In the genomic region with DNA sequence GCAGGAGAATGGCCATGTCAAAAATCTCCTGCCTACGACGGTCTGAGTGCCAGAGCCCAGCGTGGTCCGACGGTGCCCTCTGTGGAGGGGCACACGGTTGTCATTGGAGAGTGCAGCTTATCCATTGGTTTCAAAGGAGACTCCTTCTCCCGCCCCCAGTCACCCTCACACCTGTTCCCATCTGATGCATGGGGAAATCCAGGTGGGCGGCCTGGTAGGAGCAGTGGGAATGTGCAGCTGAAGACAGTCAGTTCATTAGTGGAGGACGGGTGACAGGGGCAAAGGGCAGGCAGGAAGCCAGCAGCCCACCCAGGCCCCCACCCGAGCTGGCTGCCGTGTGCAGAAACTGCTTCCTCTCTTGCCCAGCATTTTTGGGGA, we compare ENCODE assay signal across 19 cellular contexts.
"Had no signal": no experiment of that assay in that cellular context is flagged by ENCODE, and none has a peak within 500 bp of the region (broad histone marks: within the 10 kb centered on the region; RNA-seq: fewer than 3 reads in every experiment).

No MANE protein-coding gene starts in this region.

- H3K27me3 Mint-ChIP-seq: activated CD4-positive, alpha-beta T cell treated with anti-CD3 and anti-CD28 coated beads for 36 hours had no signal

- H3K9me3 Mint-ChIP-seq: activated CD4-positive, alpha-beta memory T cell treated with anti-CD3 and anti-CD28 coated beads for 36 hours; activated T-helper 17 cell treated with anti-CD3 and anti-CD28 coated beads, Interleukin-2, amount 50 U/mL, for 72 hours; neural crest cell; stimulated activated effector memory CD8-positive, alpha-beta T cell treated with anti-CD3 and anti-CD28 coated beads, Interleukin-12 subunit alpha, Interleukin-12 subunit beta, amount 100 ng/mL, for 72 hours; T-cell; WTC11 had no signal

- DNase-seq: activated CD4-positive, alpha-beta memory T cell treated with anti-CD3 and anti-CD28 coated beads for 36 hours; activated CD4-positive, alpha-beta T cell treated with anti-CD3 and anti-CD28 coated beads for 36 hours; activated naive CD4-positive, alpha-beta T cell; activated T-cell treated with anti-CD3 and anti-CD28 coated beads for 4 hours; body of pancreas; stimulated activated CD4-positive, alpha-beta T cell treated with anti-CD3 and anti-CD28 coated beads, Interleukin-4, amount 100 ng/mL, for 24 hours; stomach; T-cell; upper lobe of right lung had no signal

- H3K4me1 Mint-ChIP-seq: activated CD4-positive, alpha-beta T cell treated with anti-CD3 and anti-CD28 coated beads for 36 hours; activated T-helper 17 cell treated with anti-CD3 and anti-CD28 coated beads, Interleukin-2, amount 50 U/mL, for 72 hours; stimulated activated effector memory CD8-positive, alpha-beta T cell treated with anti-CD3 and anti-CD28 coated beads, Interleukin-12 subunit alpha, Interleukin-12 subunit beta, amount 100 ng/mL, for 72 hours; T-cell; WTC11 had no signal

- ATAC-seq: activated CD4-positive, alpha-beta T cell treated with anti-CD3 and anti-CD28 coated beads for 36 hours; activated T-helper 17 cell treated with anti-CD3 and anti-CD28 coated beads, Interleukin-2, amount 50 U/mL, for 72 hours; SK-N-SH treated with all-trans-retinoic acid at 6 μM for 48 hours; T-cell; WTC11 had no signal

- H3K27me3 ChIP-seq: body of pancreas, ovary, right lobe of liver, upper lobe of right lung had no signal

- H3K4me3 ChIP-seq: body of pancreas, coronary artery, ovary, right lobe of liver, smooth muscle cell, stomach, thoracic aorta, upper lobe of right lung had no signal

- H3K4me1 ChIP-seq: body of pancreas, right lobe of liver had no signal

- H3K27ac Mint-ChIP-seq: activated CD4-positive, alpha-beta memory T cell treated with anti-CD3 and anti-CD28 coated beads for 36 hours; activated CD4-positive, alpha-beta T cell treated with anti-CD3 and anti-CD28 coated beads for 36 hours; activated T-helper 17 cell treated with anti-CD3 and anti-CD28 coated beads, Interleukin-2, amount 50 U/mL, for 72 hours; stimulated activated effector memory CD8-positive, alpha-beta T cell treated with anti-CD3 and anti-CD28 coated beads, Interleukin-12 subunit alpha, Interleukin-12 subunit beta, amount 100 ng/mL, for 72 hours; T-cell; WTC11 had no signal

- H3K4me3 Mint-ChIP-seq: activated CD4-positive, alpha-beta memory T cell treated with anti-CD3 and anti-CD28 coated beads for 36 hours; activated CD4-positive, alpha-beta T cell treated with anti-CD3 and anti-CD28 coated beads for 36 hours; activated T-helper 17 cell treated with anti-CD3 and anti-CD28 coated beads, Interleukin-2, amount 50 U/mL, for 72 hours; neural crest cell; stimulated activated effector memory CD8-positive, alpha-beta T cell treated with anti-CD3 and anti-CD28 coated beads, Interleukin-12 subunit alpha, Interleukin-12 subunit beta, amount 100 ng/mL, for 72 hours; T-cell; WTC11 had no signal

- H3K27ac ChIP-seq: body of pancreas, ovary, right lobe of liver, thoracic aorta, upper lobe of right lung had no signal

- H3K36me3 ChIP-seq: ovary, right lobe of liver, stomach, thoracic aorta, upper lobe of right lung had no signal

- H3K36me3 Mint-ChIP-seq: activated CD4-positive, alpha-beta memory T cell treated with anti-CD3 and anti-CD28 coated beads for 36 hours; stimulated activated effector memory CD8-positive, alpha-beta T cell treated with anti-CD3 and anti-CD28 coated beads, Interleukin-12 subunit alpha, Interleukin-12 subunit beta, amount 100 ng/mL, for 72 hours; T-cell; WTC11 had no signal

- H3K9me3 ChIP-seq: body of pancreas, ovary, right lobe of liver, stomach, thoracic aorta, upper lobe of right lung had no signal
